8 cellular contexts compared by ENCODE assay signal in genomic region chr16:46857261-46857962, GRCh38. TPM values are rescaled to one million over a fixed set of nuclear protein-coding genes. Genes with fewer than 3 reads are reported as not detected.
DNase-seq lines count a peak whose midpoint lies in the region; ATAC-seq and TF ChIP-seq lines count a peak whose summit lies in the region.

No MANE protein-coding gene starts in this region.

- H3K9me3 Mint-ChIP-seq in activated CD8-positive, alpha-beta memory T cell treated with anti-CD3 and anti-CD28 coated beads, Interleukin-2, amount 10 ng/mL, durations not matched to agents 7 days and 5 days (ENCODE audit: low read depth) = no peaks in the 10 kb centered on the region
- H3K9me3 Mint-ChIP-seq in T-helper 2 cell treated with Interferon-gamma antibody and Interleukin-4, amounts not matched to agents 5 μg/mL and 100 μg/mL, for 36 hours = no peaks in the 10 kb centered on the region

- CTCF ChIA-PET in activated CD8-positive, alpha-beta memory T cell treated with anti-CD3 and anti-CD28 coated beads, Interleukin-2, amount 10 ng/mL, durations not matched to agents 7 days and 5 days (lab: Charles Lee) = interaction anchor here (1.2 to 1.7 kb wide), 3 partner anchors 51 to 72 kb away, joined by 3 to 6 read pairs (median 4); no protein-coding TSS in a partner anchor

- no peaks in the 10 kb centered on the region for H3K36me3 ChIP-seq in colonic mucosa

- no peaks in the 10 kb centered on the region for H3K4me1 ChIP-seq in colonic mucosa

- ATAC-seq in activated CD8-positive, alpha-beta memory T cell treated with anti-CD3 and anti-CD28 coated beads, Interleukin-2, amount 10 ng/mL, durations not matched to agents 7 days and 5 days = peak; percentile 40
- ATAC-seq in HG02588 (IDR thresholded peaks at IDR 0.05; ENCODE audit: unreplicated experiment) = no peak

- no peak overlapping the region for H3K27ac Mint-ChIP-seq in activated CD8-positive, alpha-beta memory T cell treated with anti-CD3 and anti-CD28 coated beads, Interleukin-2, amount 10 ng/mL, durations not matched to agents 7 days and 5 days
- H3K27ac Mint-ChIP-seq in T-helper 2 cell treated with Interferon-gamma antibody and Interleukin-4, amounts not matched to agents 5 μg/mL and 100 μg/mL, for 36 hours = no peak overlapping the region

- peaks cover 4% of the 10 kb centered on the region for H3K36me3 Mint-ChIP-seq in activated CD8-positive, alpha-beta memory T cell treated with anti-CD3 and anti-CD28 coated beads, Interleukin-2, amount 10 ng/mL, durations not matched to agents 7 days and 5 days
- no peaks in the 10 kb centered on the region for H3K36me3 Mint-ChIP-seq in T-helper 2 cell treated with Interferon-gamma antibody and Interleukin-4, amounts not matched to agents 5 μg/mL and 100 μg/mL, for 36 hours (ENCODE audit: low read depth)

- H3K9ac ChIP-seq in colonic mucosa (ENCODE audit: low read depth in 2 of 2, low read length in 2 of 2) = no peak overlapping the region

- H3K27ac ChIP-seq in colonic mucosa = no peak overlapping the region

- no peak for DNase-seq in activated CD8-positive, alpha-beta memory T cell treated with anti-CD3 and anti-CD28 coated beads, Interleukin-2, amount 10 ng/mL, durations not matched to agents 7 days and 5 days
- no peak for DNase-seq in activated CD8-positive, alpha-beta memory T cell treated with anti-CD3 and anti-CD28 coated beads, Interleukin-2, amount 50 U/mL, for 48 hours
- peak; percentile 16 for DNase-seq in NCI-H460 (ENCODE audit: extremely low read depth, low read depth)
- DNase-seq in colonic mucosa = peak; percentile 30
- peak; percentile 73 for DNase-seq in middle frontal gyrus (ENCODE audit: extremely low spot score, low spot score)
- no peak for DNase-seq in erythroblast (lab: John Stamatoyannopoulos, UW)
- no peak for DNase-seq in T-helper 2 cell treated with Interferon-gamma antibody and Interleukin-4, amounts not matched to agents 5 μg/mL and 100 μg/mL, for 36 hours (ENCODE audit: low spot score)

- no peak for TF ChIP-seq CTCF in colonic mucosa (IDR thresholded peaks at IDR 0.05)

- H3K4me3 Mint-ChIP-seq in activated CD8-positive, alpha-beta memory T cell treated with anti-CD3 and anti-CD28 coated beads, Interleukin-2, amount 10 ng/mL, durations not matched to agents 7 days and 5 days = no peak overlapping the region
- H3K4me3 Mint-ChIP-seq in T-helper 2 cell treated with Interferon-gamma antibody and Interleukin-4, amounts not matched to agents 5 μg/mL and 100 μg/mL, for 36 hours = no peak overlapping the region

- intact Hi-C loops in colonic mucosa (cut with DNase I) = no loop called here

- no peak overlapping the region for H3K4me3 ChIP-seq in colonic mucosa

- H3K27me3 ChIP-seq in colonic mucosa = no peaks in the 10 kb centered on the region

- TF ChIP-seq POLR2A in erythroblast (IDR thresholded peaks at IDR 0.05; ENCODE audit: low read length) = no peak

- no peaks in the 10 kb centered on the region for H3K9me3 ChIP-seq in colonic mucosa

- H3K27me3 Mint-ChIP-seq in activated CD8-positive, alpha-beta memory T cell treated with anti-CD3 and anti-CD28 coated beads, Interleukin-2, amount 10 ng/mL, durations not matched to agents 7 days and 5 days = no peaks in the 10 kb centered on the region
- H3K27me3 Mint-ChIP-seq in T-helper 2 cell treated with Interferon-gamma antibody and Interleukin-4, amounts not matched to agents 5 μg/mL and 100 μg/mL, for 36 hours (ENCODE audit: low read depth) = no peaks in the 10 kb centered on the region

- H3K4me1 Mint-ChIP-seq in activated CD8-positive, alpha-beta memory T cell treated with anti-CD3 and anti-CD28 coated beads, Interleukin-2, amount 10 ng/mL, durations not matched to agents 7 days and 5 days = peaks cover 9% of the 10 kb centered on the region
- peaks cover 12% of the 10 kb centered on the region for H3K4me1 Mint-ChIP-seq in T-helper 2 cell treated with Interferon-gamma antibody and Interleukin-4, amounts not matched to agents 5 μg/mL and 100 μg/mL, for 36 hours (ENCODE audit: low read depth)

RNA-seq across cellular contexts. Expression of gene C16orf87, which starts 26.4 kb away (rescaled TPM):
- 10 to 100 TPM; 13.3 to 19.1 TPM for total RNA-seq in activated CD8-positive, alpha-beta memory T cell treated with anti-CD3 and anti-CD28 coated beads, Interleukin-2, amount 10 ng/mL, durations not matched to agents 7 days and 5 days
- total RNA-seq in NCI-H460 (2014; rRNA removed; shearing (Covaris generic)) = 13.9 and 17.6 TPM in 2 replicates
- 9.7 and 11.7 TPM in 2 replicates for polyA plus RNA-seq in NCI-H460 (2014; cell fraction: nucleus; rRNA removed)
- 1 to 10 TPM; 4.8 to 6.7 TPM for total RNA-seq in colonic mucosa

RNA-seq across cellular contexts. Expression of gene GPT2, which starts 26.8 kb away (rescaled TPM):
- total RNA-seq in activated CD8-positive, alpha-beta memory T cell treated with anti-CD3 and anti-CD28 coated beads, Interleukin-2, amount 10 ng/mL, durations not matched to agents 7 days and 5 days = 10 to 100 TPM in 1 of 2 experiments, 1 to 10 TPM in 1; 9.6 to 21.4 TPM
- 22.9 and 23.3 TPM in 2 replicates for total RNA-seq in NCI-H460 (2014; rRNA removed; shearing (Covaris generic))
- 45.3 and 49.2 TPM in 2 replicates for polyA plus RNA-seq in NCI-H460 (2014; cell fraction: nucleus; rRNA removed)
- total RNA-seq in colonic mucosa = 10 to 100 TPM; 28.8 to 45.3 TPM

Comparison
In these comparisons a context has a peak if more than half of its experiments do, and no peak if none do; other contexts are left out.
1. DNase-seq: peak in NCI-H460 (single experiment), colonic mucosa (single experiment) and middle frontal gyrus (single experiment); none in activated CD8-positive, alpha-beta memory T cell treated with anti-CD3 and anti-CD28 coated beads, Interleukin-2, amount 10 ng/mL, durations not matched to agents 7 days and 5 days (single experiment), activated CD8-positive, alpha-beta memory T cell treated with anti-CD3 and anti-CD28 coated beads, Interleukin-2, amount 50 U/mL, for 48 hours (single experiment), erythroblast (0 of 2) and T-helper 2 cell treated with Interferon-gamma antibody and Interleukin-4, amounts not matched to agents 5 μg/mL and 100 μg/mL, for 36 hours (single experiment).